In the genomic region with DNA sequence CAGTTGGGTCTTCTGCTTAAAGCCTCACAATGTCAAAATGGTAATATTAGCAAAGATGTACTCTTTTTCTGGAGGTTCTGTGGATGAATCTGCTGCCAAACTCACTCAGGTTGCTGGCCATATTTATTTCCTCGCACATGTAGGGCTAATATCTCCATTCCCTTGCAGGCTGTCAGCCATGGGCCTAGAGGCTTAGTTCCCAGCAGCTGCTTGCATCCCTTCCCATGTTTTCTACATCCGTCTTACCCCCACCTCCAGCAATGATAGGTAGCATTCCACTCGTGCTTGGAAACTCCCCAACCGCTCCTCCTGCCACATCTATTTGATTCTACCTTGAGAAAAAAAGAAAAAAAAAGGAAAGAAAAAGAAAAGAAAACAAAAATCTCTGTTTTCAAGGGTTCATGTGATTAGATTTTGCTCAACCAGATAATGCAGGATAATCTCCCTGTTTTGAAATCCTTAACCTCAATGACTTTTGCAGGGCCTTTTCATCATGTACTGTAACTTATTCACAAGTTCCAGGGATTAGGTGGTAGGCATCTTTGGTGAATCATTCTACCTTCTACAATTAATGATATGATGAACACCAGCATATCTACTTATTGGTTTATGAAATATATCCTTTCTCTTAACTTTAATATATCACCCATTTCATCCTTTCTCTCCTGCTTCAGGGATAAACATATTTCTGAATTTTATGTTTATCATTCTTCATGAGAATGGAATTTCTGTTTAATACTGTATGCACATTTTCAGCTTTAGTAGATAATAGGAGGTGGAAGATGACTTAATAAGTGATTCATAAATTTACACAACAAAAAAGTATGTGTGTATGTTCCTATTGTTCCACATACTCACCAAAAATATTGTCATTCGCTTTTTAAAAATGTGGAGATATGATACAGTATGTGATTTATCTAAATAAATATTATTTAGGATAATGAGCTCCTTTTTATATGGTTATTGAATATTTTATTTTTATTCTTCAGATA, we compare ENCODE assay signal across 22 cellular contexts.
"Had no signal": no experiment of that assay in that cellular context is flagged by ENCODE, and none has a peak within 500 bp of the region (broad histone marks: within the 10 kb centered on the region; RNA-seq: fewer than 3 reads in every experiment).

No MANE protein-coding gene starts in this region.

- H3K4me3 Mint-ChIP-seq: activated B cell treated with CpG ODN at 0.5 μM for 24 hours; activated CD4-positive, alpha-beta T cell treated with anti-CD3 and anti-CD28 coated beads for 36 hours; activated naive CD8-positive, alpha-beta T cell treated with anti-CD3 and anti-CD28 coated beads for 36 hours; endodermal cell; immature natural killer cell; naive thymus-derived CD8-positive, alpha-beta T cell had no signal

- H3K27me3 Mint-ChIP-seq: activated B cell treated with CpG ODN at 0.5 μM for 24 hours; activated CD4-positive, alpha-beta T cell treated with anti-CD3 and anti-CD28 coated beads for 36 hours; activated naive CD8-positive, alpha-beta T cell treated with anti-CD3 and anti-CD28 coated beads for 36 hours; naive thymus-derived CD8-positive, alpha-beta T cell; progenitor cell of endocrine pancreas had no signal

- H3K4me1 Mint-ChIP-seq: activated B cell treated with CpG ODN at 0.5 μM for 24 hours; activated CD4-positive, alpha-beta T cell treated with anti-CD3 and anti-CD28 coated beads for 36 hours; activated naive CD8-positive, alpha-beta T cell treated with anti-CD3 and anti-CD28 coated beads for 36 hours; endodermal cell; immature natural killer cell; naive thymus-derived CD8-positive, alpha-beta T cell had no signal

- ATAC-seq: activated CD4-positive, alpha-beta T cell treated with anti-CD3 and anti-CD28 coated beads for 36 hours; left lung; naive thymus-derived CD8-positive, alpha-beta T cell had no signal

- H3K27me3 ChIP-seq: breast epithelium, colonic mucosa, dorsolateral prefrontal cortex, left lung, upper lobe of left lung had no signal

- H3K4me3 ChIP-seq: breast epithelium, colonic mucosa, dorsolateral prefrontal cortex, left lung, lung, upper lobe of left lung had no signal

- H3K4me1 ChIP-seq: breast epithelium, colonic mucosa, left lung, upper lobe of left lung had no signal

- H3K27ac ChIP-seq: breast epithelium, colonic mucosa, dorsolateral prefrontal cortex, left lung, upper lobe of left lung had no signal

- H3K36me3 ChIP-seq: breast epithelium, colonic mucosa, left lung, upper lobe of left lung had no signal

- H3K9me3 Mint-ChIP-seq: activated naive CD8-positive, alpha-beta T cell treated with anti-CD3 and anti-CD28 coated beads for 36 hours had no signal

- H3K36me3 Mint-ChIP-seq: activated naive CD8-positive, alpha-beta T cell treated with anti-CD3 and anti-CD28 coated beads for 36 hours; naive thymus-derived CD8-positive, alpha-beta T cell had no signal

- H3K9me3 ChIP-seq: breast epithelium, colonic mucosa, upper lobe of left lung had no signal

- H3K27ac Mint-ChIP-seq: activated B cell treated with CpG ODN at 0.5 μM for 24 hours; activated CD4-positive, alpha-beta T cell treated with anti-CD3 and anti-CD28 coated beads for 36 hours; activated naive CD8-positive, alpha-beta T cell treated with anti-CD3 and anti-CD28 coated beads for 36 hours; endodermal cell; naive thymus-derived CD8-positive, alpha-beta T cell; progenitor cell of endocrine pancreas had no signal

- DNase-seq: activated B cell treated with CpG ODN at 0.5 μM for 24 hours; activated CD4-positive, alpha-beta T cell treated with anti-CD3 and anti-CD28 coated beads for 36 hours; activated CD4-positive, alpha-beta T cell treated with anti-CD3 and anti-CD28 coated beads, Interleukin-2, amount 50 U/mL, for 48 hours; activated CD8-positive, alpha-beta memory T cell treated with anti-CD3 and anti-CD28 coated beads, Interleukin-2, amount 50 U/mL, for 48 hours; activated naive CD4-positive, alpha-beta T cell treated with Interleukin-2 at 50 U/mL for 16 hours; activated naive CD8-positive, alpha-beta T cell treated with anti-CD3 and anti-CD28 coated beads for 36 hours; activated T-cell treated with anti-CD3 and anti-CD28 coated beads, Interleukin-2, amount 50 U/mL, for 48 hours; amniotic stem cell; colonic mucosa; dorsolateral prefrontal cortex; endodermal cell; immature natural killer cell; left lung; naive thymus-derived CD8-positive, alpha-beta T cell; retina; stimulated activated CD4-positive, alpha-beta T cell treated with anti-CD3 and anti-CD28 coated beads, Interleukin-4, amount 100 ng/mL, for 24 hours; stimulated activated naive CD4-positive, alpha-beta T cell treated with Interleukin-2 at 50 U/mL for 16 hours; T-helper 9 cell; upper lobe of left lung had no signal
